ENCODE assay signal across 25 cellular contexts in the genomic region with DNA sequence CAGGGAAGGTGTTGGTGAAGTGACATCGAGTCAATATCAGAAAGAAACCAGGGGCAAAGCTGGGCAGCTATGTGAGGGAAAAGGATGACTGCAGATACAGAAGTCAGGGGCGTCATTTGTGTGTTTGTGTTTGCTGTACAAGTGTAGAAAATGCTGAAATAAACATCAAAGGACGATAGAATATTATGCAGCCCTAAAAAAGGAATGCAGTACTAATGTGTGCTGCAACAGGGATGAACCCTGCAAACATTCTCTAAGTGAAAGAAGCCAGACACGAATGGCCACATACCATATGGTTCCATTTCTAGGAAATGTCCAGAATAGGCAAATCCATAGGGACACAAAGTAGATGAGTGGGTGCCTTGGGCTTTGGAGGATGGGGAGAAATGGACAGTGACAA.
"Had no signal": no experiment of that assay in that cellular context is flagged by ENCODE, and none has a peak within 500 bp of the region (broad histone marks: within the 10 kb centered on the region; RNA-seq: fewer than 3 reads in every experiment).

No MANE protein-coding gene starts in this region.

- H3K36me3 Mint-ChIP-seq: memory B cell; natural killer cell; stimulated activated effector memory CD8-positive, alpha-beta T cell treated with anti-CD3 and anti-CD28 coated beads, Interleukin-12 subunit alpha, Interleukin-12 subunit beta, amount 100 ng/mL, for 72 hours had no signal

- H3K9me3 Mint-ChIP-seq: endodermal cell; neural progenitor cell; stimulated activated effector memory CD8-positive, alpha-beta T cell treated with anti-CD3 and anti-CD28 coated beads, Interleukin-12 subunit alpha, Interleukin-12 subunit beta, amount 100 ng/mL, for 72 hours; type B pancreatic cell had no signal

- H2AFZ ChIP-seq: neural progenitor cell had no signal

- DNase-seq: effector CD8-positive, alpha-beta T cell; endodermal cell; foreskin fibroblast; gastrocnemius medialis; head of caudate nucleus; kidney; natural killer cell; psoas muscle; right cardiac atrium; sigmoid colon; stimulated activated CD4-positive, alpha-beta T cell treated with anti-CD3 and anti-CD28 coated beads, Interleukin-2, amount 100 ng/mL, for 24 hours; stimulated activated CD4-positive, alpha-beta T cell treated with anti-CD3 and anti-CD28 coated beads, Interleukin-4, amount 100 ng/mL, for 24 hours; stimulated activated naive CD8-positive, alpha-beta T cell treated with anti-CD3 and anti-CD28 coated beads, Interleukin-15, Interleukin-2, amounts not matched to agents 100 U/mL and 50 U/mL, for 24 hours; substantia nigra; testis; tibial artery had no signal

- H3K9ac ChIP-seq: neural progenitor cell had no signal

- H3K27me3 Mint-ChIP-seq: type B pancreatic cell had no signal

- H3K4me3 ChIP-seq: coronary artery, gastrocnemius medialis, lung, neural progenitor cell, psoas muscle, sigmoid colon, testis, tibial artery had no signal

- H3K36me3 ChIP-seq: gastrocnemius medialis, neural progenitor cell, sigmoid colon had no signal

- H3K27me3 ChIP-seq: gastrocnemius medialis, neural progenitor cell, sigmoid colon, testis, tibial artery had no signal

- H3K27ac ChIP-seq: coronary artery, epithelial cell of prostate, gastrocnemius medialis, neural progenitor cell, psoas muscle, sigmoid colon, testis, tibial artery had no signal

- ATAC-seq: esophagus mucosa; gastrocnemius medialis; left lobe of liver; natural killer cell; psoas muscle; right cardiac atrium; stimulated activated effector memory CD8-positive, alpha-beta T cell treated with anti-CD3 and anti-CD28 coated beads, Interleukin-12 subunit alpha, Interleukin-12 subunit beta, amount 100 ng/mL, for 72 hours; stimulated activated naive CD8-positive, alpha-beta T cell treated with anti-CD3 and anti-CD28 coated beads, Interleukin-15, Interleukin-2, amounts not matched to agents 100 U/mL and 50 U/mL, for 24 hours had no signal

- H3K4me2 ChIP-seq: neural progenitor cell had no signal

- H3K4me3 Mint-ChIP-seq: endodermal cell; memory B cell; natural killer cell; neural progenitor cell; stimulated activated effector memory CD8-positive, alpha-beta T cell treated with anti-CD3 and anti-CD28 coated beads, Interleukin-12 subunit alpha, Interleukin-12 subunit beta, amount 100 ng/mL, for 72 hours; type B pancreatic cell had no signal

- H3K4me1 Mint-ChIP-seq: stimulated activated effector memory CD8-positive, alpha-beta T cell treated with anti-CD3 and anti-CD28 coated beads, Interleukin-12 subunit alpha, Interleukin-12 subunit beta, amount 100 ng/mL, for 72 hours had no signal

- H3K27ac Mint-ChIP-seq: endodermal cell; memory B cell; natural killer cell; neural progenitor cell; stimulated activated effector memory CD8-positive, alpha-beta T cell treated with anti-CD3 and anti-CD28 coated beads, Interleukin-12 subunit alpha, Interleukin-12 subunit beta, amount 100 ng/mL, for 72 hours; type B pancreatic cell had no signal

- H3K9me3 ChIP-seq: gastrocnemius medialis, psoas muscle, sigmoid colon, testis, tibial artery had no signal
